In the genomic region with DNA sequence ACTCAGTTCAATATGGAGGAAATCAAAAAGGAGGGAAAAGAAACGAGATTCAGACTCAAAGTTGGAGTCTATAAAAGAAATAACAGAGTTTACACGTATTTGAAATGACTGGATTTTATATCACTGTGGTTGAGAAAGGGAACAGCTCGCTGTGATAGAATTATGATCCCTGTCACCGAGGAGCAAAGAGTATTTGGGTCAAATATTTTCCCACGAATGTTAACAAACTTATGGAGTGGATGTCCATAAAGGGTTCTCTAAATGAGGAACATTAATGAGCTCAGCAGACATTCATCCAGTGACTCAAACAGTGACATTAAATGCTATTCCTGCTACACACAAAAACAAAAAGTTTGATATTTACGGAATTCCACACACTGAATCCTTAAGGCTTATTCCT, we compare ENCODE assay signal across 23 cellular contexts. TPM values are rescaled to one million over a fixed set of nuclear protein-coding genes. Genes with fewer than 3 reads are reported as not detected.
"Had no signal": no experiment of that assay in that cellular context is flagged by ENCODE, and none has a peak within 500 bp of the region (broad histone marks: within the 10 kb centered on the region; RNA-seq: fewer than 3 reads in every experiment).

No MANE protein-coding gene starts in this region.

- H3K27ac Mint-ChIP-seq: IgD-negative memory B cell had no signal

- H3K9me3 Mint-ChIP-seq: IgD-negative memory B cell had no signal

- H3K27ac ChIP-seq: HL-60, KMS-11 had no signal

- H3K4me3 Mint-ChIP-seq: IgD-negative memory B cell had no signal

- DNase-seq: Kasumi-1, MM.1S, NCI-H1092 treated with DMSO at 0.1 percent for 48 hours, NCI-H1436, NCI-H187, NCI-H2029, NCI-H2081 treated with DMSO at 0.1 percent for 48 hours, NCI-H2171, NCI-H226, NCI-H446, NCI-H510A, NCI-H524 treated with DMSO at 0.1 percent for 48 hours, NCI-H69, NCI-H774, RPMI8226, SHP77 had no signal

- H3K4me3 ChIP-seq: K562 had no signal

- ATAC-seq: K562, SK-N-SH treated with all-trans-retinoic acid at 6 μM for 48 hours had no signal

RNA-seq across cellular contexts. Expression of gene FHL5, which starts 57.9 kb away (rescaled TPM):
- total RNA-seq: K562, M059J, SK-MEL-5 had no signal
- polyA plus RNA-seq: IgD-negative memory B cell, K562 had no signal
